9 cellular contexts compared by ENCODE assay signal in the genomic region with DNA sequence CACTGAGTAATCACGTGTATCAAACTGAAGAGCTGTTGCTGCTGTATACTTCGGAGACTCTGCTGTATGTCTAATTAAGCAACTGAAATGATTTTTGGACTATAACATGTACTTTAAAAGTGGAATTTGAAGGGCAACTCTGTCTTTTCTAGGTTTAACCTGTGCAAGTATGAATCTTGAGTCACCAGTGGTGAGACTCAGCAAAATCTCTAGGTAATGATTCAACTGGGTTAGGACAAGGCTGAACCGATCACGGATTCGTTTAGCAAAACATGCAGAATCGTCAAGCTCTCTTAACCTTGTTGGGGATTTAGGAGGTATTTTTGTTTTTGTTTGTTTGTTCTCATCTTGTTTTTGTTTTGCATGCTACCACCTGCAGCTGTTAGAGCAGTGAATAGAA.
"Had no signal": no experiment of that assay in that cellular context is flagged by ENCODE, and none has a peak within 500 bp of the region (broad histone marks: within the 10 kb centered on the region; RNA-seq: fewer than 3 reads in every experiment).

No MANE protein-coding gene starts in this region.

- ATAC-seq: HCT116, HepG2 had no signal

- H3K27ac Mint-ChIP-seq: HFFc6, IgD-negative memory B cell had no signal

- H3K4me3 Mint-ChIP-seq: HFFc6, IgD-negative memory B cell had no signal

- H3K9me3 Mint-ChIP-seq: HFFc6 had no signal

- H3K4me3 ChIP-seq: HAP-1 had no signal

- H3K36me3 ChIP-seq: HAP-1 had no signal

- H3K4me1 Mint-ChIP-seq: IgD-negative memory B cell had no signal

- H3K4me2 ChIP-seq: KMS-11 had no signal

- H3K9ac ChIP-seq: KMS-11 had no signal

- H3K4me1 ChIP-seq: HAP-1 had no signal

- H3K27me3 Mint-ChIP-seq: IgD-negative memory B cell had no signal

- DNase-seq: GOT3, H7, HFFc6, KBM-7 had no signal

- H3K27ac ChIP-seq: KMS-11 had no signal

- H3K9me3 ChIP-seq: HAP-1 had no signal
